In genomic region chr2:179263015-179263414, GRCh38 we compare ENCODE assay signal across 8 cellular contexts. TPM values are rescaled to one million over a fixed set of nuclear protein-coding genes. Genes with fewer than 3 reads are reported as not detected.
DNase-seq lines count a peak whose midpoint lies in the region; ATAC-seq, FAIRE-seq and TF ChIP-seq lines count a peak whose summit lies in the region.

No MANE protein-coding gene starts in this region.

- H3K9ac ChIP-seq in kidney (ENCODE audit: low read length in 2 of 2) = peak overlapping the region; percentile 60 to 83

- no peak for ATAC-seq in activated CD8-positive, alpha-beta memory T cell treated with anti-CD3 and anti-CD28 coated beads, Interleukin-2, amount 10 ng/mL, durations not matched to agents 7 days and 5 days
- ATAC-seq in activated naive CD8-positive, alpha-beta T cell treated with anti-CD3 and anti-CD28 coated beads, Interleukin-2, amount 50 U/mL, for 24 hours = no peak
- ATAC-seq in thoracic aorta (ENCODE audit: insufficient number of reproducible peaks, low FRiP score, low read depth) = no peak

- intact Hi-C loops in kidney (cut with DNase I) = no loop called here

- H3K9me3 ChIP-seq in kidney (ENCODE audit: control insufficient read depth in 1 of 2, low read length in 2 of 2) = no peaks in the 10 kb centered on the region
- no peaks in the 10 kb centered on the region for H3K9me3 ChIP-seq in thoracic aorta

- no peak for TF ChIP-seq CTCF in kidney (IDR thresholded peaks at IDR 0.05; ENCODE audit: borderline replicate concordance, extremely low read depth, insufficient read depth)
- TF ChIP-seq CTCF in thoracic aorta (IDR thresholded peaks at IDR 0.05) = no peak

- FAIRE-seq in kidney (lab: Jason Lieb, UNC) = peak; percentile 35

- H3K4me1 Mint-ChIP-seq in activated CD8-positive, alpha-beta memory T cell treated with anti-CD3 and anti-CD28 coated beads, Interleukin-2, amount 10 ng/mL, durations not matched to agents 7 days and 5 days = peaks cover 11% of the 10 kb centered on the region
- H3K4me1 Mint-ChIP-seq in activated naive CD8-positive, alpha-beta T cell treated with anti-CD3 and anti-CD28 coated beads, Interleukin-2, amount 50 U/mL, for 24 hours = peaks cover 43% of the 10 kb centered on the region

- H3K4me3 Mint-ChIP-seq in activated CD8-positive, alpha-beta memory T cell treated with anti-CD3 and anti-CD28 coated beads, Interleukin-2, amount 10 ng/mL, durations not matched to agents 7 days and 5 days = peak overlapping the region; percentile 71
- H3K4me3 Mint-ChIP-seq in activated naive CD8-positive, alpha-beta T cell treated with anti-CD3 and anti-CD28 coated beads, Interleukin-2, amount 50 U/mL, for 24 hours = peak overlapping the region; percentile 79

- H3K36me3 ChIP-seq in kidney (ENCODE audit: control insufficient read depth in 1 of 2, insufficient read depth in 2 of 2, low read length in 2 of 2) = no peaks in the 10 kb centered on the region
- no peaks in the 10 kb centered on the region for H3K36me3 ChIP-seq in thoracic aorta

- H3K4me1 ChIP-seq in kidney (ENCODE audit: control insufficient read depth in 1 of 2, insufficient read depth in 1 of 2, low read depth in 1 of 2, low read length in 2 of 2) (peaks cover 2 to 11% of the 10 kb centered on the region in 2 donors), thoracic aorta (ENCODE audit: control insufficient read depth in 1 of 2, low read depth in 2 of 2) (peaks cover 36 to 59% of the 10 kb centered on the region in 2 donors)

- CTCF ChIA-PET in activated CD8-positive, alpha-beta memory T cell treated with anti-CD3 and anti-CD28 coated beads, Interleukin-2, amount 10 ng/mL, durations not matched to agents 7 days and 5 days (lab: Charles Lee) = interaction anchor here (1.0 kb wide), 1 partner anchor 10 kb away, joined by 4 read pairs; no protein-coding TSS in a partner anchor

- H3K27me3 Mint-ChIP-seq in activated CD8-positive, alpha-beta memory T cell treated with anti-CD3 and anti-CD28 coated beads, Interleukin-2, amount 10 ng/mL, durations not matched to agents 7 days and 5 days = peaks cover 45% of the 10 kb centered on the region
- peaks cover 30% of the 10 kb centered on the region for H3K27me3 Mint-ChIP-seq in activated naive CD8-positive, alpha-beta T cell treated with anti-CD3 and anti-CD28 coated beads, Interleukin-2, amount 50 U/mL, for 24 hours

- no peaks in the 10 kb centered on the region for H3K27me3 ChIP-seq in thoracic aorta (replicated peaks; ENCODE audit: insufficient read depth)

- H3K4me3 ChIP-seq in kidney (ENCODE audit: low read length in 2 of 2) (peak overlapping the region; percentile 82 to 90), thoracic aorta (peak overlapping the region; percentile 96)

- no peak overlapping the region for H3K27ac Mint-ChIP-seq in activated CD8-positive, alpha-beta memory T cell treated with anti-CD3 and anti-CD28 coated beads, Interleukin-2, amount 10 ng/mL, durations not matched to agents 7 days and 5 days
- no peak overlapping the region for H3K27ac Mint-ChIP-seq in activated naive CD8-positive, alpha-beta T cell treated with anti-CD3 and anti-CD28 coated beads, Interleukin-2, amount 50 U/mL, for 24 hours

- H3K36me3 Mint-ChIP-seq in activated CD8-positive, alpha-beta memory T cell treated with anti-CD3 and anti-CD28 coated beads, Interleukin-2, amount 10 ng/mL, durations not matched to agents 7 days and 5 days = no peaks in the 10 kb centered on the region
- no peaks in the 10 kb centered on the region for H3K36me3 Mint-ChIP-seq in activated naive CD8-positive, alpha-beta T cell treated with anti-CD3 and anti-CD28 coated beads, Interleukin-2, amount 50 U/mL, for 24 hours (ENCODE audit: low read depth)

- peak overlapping the region in 1 of 2 donors; percentile 26 for H3K27ac ChIP-seq in kidney (ENCODE audit: low read depth in 2 of 2, low read length in 2 of 2)
- H3K27ac ChIP-seq in thoracic aorta = peak overlapping the region; percentile 86 to 87

- H3K9me3 Mint-ChIP-seq in activated CD8-positive, alpha-beta memory T cell treated with anti-CD3 and anti-CD28 coated beads, Interleukin-2, amount 10 ng/mL, durations not matched to agents 7 days and 5 days (ENCODE audit: low read depth) = no peaks in the 10 kb centered on the region
- no peaks in the 10 kb centered on the region for H3K9me3 Mint-ChIP-seq in activated naive CD8-positive, alpha-beta T cell treated with anti-CD3 and anti-CD28 coated beads, Interleukin-2, amount 50 U/mL, for 24 hours

- DNase-seq in activated CD8-positive, alpha-beta memory T cell treated with anti-CD3 and anti-CD28 coated beads, Interleukin-2, amount 10 ng/mL, durations not matched to agents 7 days and 5 days = no peak
- DNase-seq in activated CD8-positive, alpha-beta memory T cell treated with anti-CD3 and anti-CD28 coated beads, Interleukin-2, amount 50 U/mL, for 48 hours = no peak
- DNase-seq in activated naive CD8-positive, alpha-beta T cell treated with anti-CD3 and anti-CD28 coated beads, Interleukin-2, amount 50 U/mL, for 24 hours = no peak
- DNase-seq in kidney (no peak), thoracic aorta (ENCODE audit: low spot score) (no peak), NCI-H2196 (lab: John Stamatoyannopoulos, UW; ENCODE audit: unreplicated experiment) (no peak), mesenteric fat pad (ENCODE audit: low spot score) (no peak), NCI-H1048 (lab: John Stamatoyannopoulos, UW) (no peak)

RNA-seq across cellular contexts. Expression of gene SESTD1, which starts 1.6 kb away (rescaled TPM):
- total RNA-seq in activated CD8-positive, alpha-beta memory T cell treated with anti-CD3 and anti-CD28 coated beads, Interleukin-2, amount 10 ng/mL, durations not matched to agents 7 days and 5 days = 1 to 10 TPM; 4.0 to 7.7 TPM
- 93.5 TPM for total RNA-seq in kidney
- polyA plus RNA-seq in kidney (ENCODE audit: insufficient read depth, low read depth, low replicate concordance) = 9.8 TPM
- total RNA-seq in thoracic aorta = 10 to 100 TPM; 35.3 to 62.2 TPM
- total RNA-seq in mesenteric fat pad = 167 TPM

Comparison
In these comparisons a context has a peak if more than half of its experiments do, and no peak if none do; other contexts are left out.
1. RNA of gene SESTD1, which starts 1.6 kb away (total RNA-seq): 167 TPM in mesenteric fat pad (single experiment), 93.5 TPM in kidney (single experiment) and 35.3 to 62.2 TPM in thoracic aorta; 4.0 to 7.7 TPM in activated CD8-positive, alpha-beta memory T cell treated with anti-CD3 and anti-CD28 coated beads, Interleukin-2, amount 10 ng/mL, durations not matched to agents 7 days and 5 days; every median in the first group is over 4 times any median in the second.